Comparison of ENCODE assay signal across 1 cellular context in the genomic region with DNA sequence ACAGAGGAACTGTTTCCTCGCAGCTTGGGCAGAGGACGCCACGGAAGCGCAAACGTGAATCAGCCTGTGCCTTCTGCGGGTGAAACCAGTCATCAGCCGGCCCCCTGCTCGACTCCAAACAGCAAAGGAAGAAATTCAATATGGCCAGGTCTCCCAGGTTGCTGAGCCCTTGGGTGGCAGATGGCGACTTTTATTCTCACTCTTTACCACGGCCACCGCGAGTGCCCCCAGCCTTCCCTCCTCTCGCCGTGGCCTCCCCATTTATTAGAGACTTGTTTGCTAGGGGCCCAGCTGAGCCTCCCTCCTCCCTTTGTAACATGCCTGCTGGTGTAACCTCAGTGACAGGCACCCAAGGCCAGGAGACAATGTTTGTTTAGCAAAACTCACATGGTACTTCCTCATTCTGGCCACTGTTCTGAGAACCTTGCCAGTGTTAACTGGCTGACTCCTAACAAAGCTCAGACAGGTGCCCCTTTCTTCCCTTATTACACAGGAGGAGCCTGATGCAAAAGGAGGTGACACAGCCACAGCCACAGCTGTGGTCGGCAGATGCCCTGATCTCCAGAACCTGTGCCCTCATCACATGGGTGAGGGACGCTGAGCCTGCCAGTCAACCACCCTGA.
A peak's percentile ranks its signal among the peaks of the same experiment; 100 is the strongest.
TF ChIP-seq lines count a peak whose summit lies in the region.

No MANE protein-coding gene starts in this region.

TF ChIP-seq in GM12878, 131 proteins besides CTCF, POLR2A, EP300 and RAD21 (continued from another document):
- TF ChIP-seq, protein P1, sequence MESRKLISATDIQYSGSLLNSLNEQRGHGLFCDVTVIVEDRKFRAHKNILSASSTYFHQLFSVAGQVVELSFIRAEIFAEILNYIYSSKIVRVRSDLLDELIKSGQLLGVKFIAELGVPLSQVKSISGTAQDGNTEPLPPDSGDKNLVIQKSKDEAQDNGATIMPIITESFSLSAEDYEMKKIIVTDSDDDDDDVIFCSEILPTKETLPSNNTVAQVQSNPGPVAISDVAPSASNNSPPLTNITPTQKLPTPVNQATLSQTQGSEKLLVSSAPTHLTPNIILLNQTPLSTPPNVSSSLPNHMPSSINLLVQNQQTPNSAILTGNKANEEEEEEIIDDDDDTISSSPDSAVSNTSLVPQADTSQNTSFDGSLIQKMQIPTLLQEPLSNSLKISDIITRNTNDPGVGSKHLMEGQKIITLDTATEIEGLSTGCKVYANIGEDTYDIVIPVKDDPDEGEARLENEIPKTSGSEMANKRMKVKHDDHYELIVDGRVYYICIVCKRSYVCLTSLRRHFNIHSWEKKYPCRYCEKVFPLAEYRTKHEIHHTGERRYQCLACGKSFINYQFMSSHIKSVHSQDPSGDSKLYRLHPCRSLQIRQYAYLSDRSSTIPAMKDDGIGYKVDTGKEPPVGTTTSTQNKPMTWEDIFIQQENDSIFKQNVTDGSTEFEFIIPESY (IDR thresholded peaks at IDR 0.05) = peak; percentile 91
- TF ChIP-seq, protein P2, sequence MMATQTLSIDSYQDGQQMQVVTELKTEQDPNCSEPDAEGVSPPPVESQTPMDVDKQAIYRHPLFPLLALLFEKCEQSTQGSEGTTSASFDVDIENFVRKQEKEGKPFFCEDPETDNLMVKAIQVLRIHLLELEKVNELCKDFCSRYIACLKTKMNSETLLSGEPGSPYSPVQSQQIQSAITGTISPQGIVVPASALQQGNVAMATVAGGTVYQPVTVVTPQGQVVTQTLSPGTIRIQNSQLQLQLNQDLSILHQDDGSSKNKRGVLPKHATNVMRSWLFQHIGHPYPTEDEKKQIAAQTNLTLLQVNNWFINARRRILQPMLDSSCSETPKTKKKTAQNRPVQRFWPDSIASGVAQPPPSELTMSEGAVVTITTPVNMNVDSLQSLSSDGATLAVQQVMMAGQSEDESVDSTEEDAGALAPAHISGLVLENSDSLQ (IDR thresholded peaks at IDR 0.05) = peak; percentile 47; the same call in 1 of the 2 replicates
- TF ChIP-seq IKZF1 (conservative IDR thresholded peaks at IDR 0.05) (peak; percentile 47), CHD4 (IDR thresholded peaks at IDR 0.05) (no peak), CBFB (IDR thresholded peaks at IDR 0.05; ENCODE audit: low read depth) (no peak), NR2C2 (IDR thresholded peaks at IDR 0.05; ENCODE audit: borderline replicate concordance, control insufficient read depth, insufficient read length, low read depth) (no peak)
TF ChIP-seq in GM12878: peak in this region for 4.
